13 cellular contexts compared by ENCODE assay signal in genomic region chr17:1004769-1005295, GRCh38. TPM values are rescaled to one million over a fixed set of nuclear protein-coding genes. Genes with fewer than 3 reads are reported as not detected.
DNase-seq lines count a peak whose midpoint lies in the region; ATAC-seq, FAIRE-seq and TF ChIP-seq lines count a peak whose summit lies in the region.
"Had no signal": no experiment of that assay in that cellular context is flagged by ENCODE, and none has a peak within 500 bp of the region (broad histone marks: within the 10 kb centered on the region; RNA-seq: fewer than 3 reads in every experiment).

No MANE protein-coding gene starts in this region.

- ATAC-seq in HepG2, result no peak; the same call in 2 of the 3 replicates
- no peak for ATAC-seq in right lobe of liver
- ATAC-seq in central memory CD8-positive, alpha-beta T cell (replicated peaks; ENCODE audit: extremely low read depth, poor library complexity, severe bottlenecking), result no peak
- no peak for ATAC-seq in GM19035 (IDR thresholded peaks at IDR 0.05; ENCODE audit: unreplicated experiment)
- ATAC-seq in HG02610 (IDR thresholded peaks at IDR 0.05; ENCODE audit: unreplicated experiment), result no peak
- ATAC-seq in CD4-positive, alpha-beta T cell (ENCODE audit: poor library complexity), result no peak

- TF ChIP-seq POLR2A in HepG2 (IDR thresholded peaks at IDR 0.05; ENCODE audit: insufficient read depth in 1 of 2, low read depth in 2 of 2, low read length in 2 of 2) (no peak), right lobe of liver (IDR thresholded peaks at IDR 0.05) (no peak)

- H3K4me3 Mint-ChIP-seq in central memory CD8-positive, alpha-beta T cell, result no peak overlapping the region
- no peak overlapping the region for H3K4me3 Mint-ChIP-seq in nephron
- no peak overlapping the region for H3K4me3 Mint-ChIP-seq in CD4-positive, alpha-beta T cell

- TF ChIP-seq RAD21 in HepG2 (CRISPR knock-in tag; IDR thresholded peaks at IDR 0.05), result no peak

- intact Hi-C loops in HepG2 (cut with micrococcal nuclease; ENCODE audit: unreplicated experiment) (no loop called here), right lobe of liver (cut with DNase I) (no loop called here)
- intact Hi-C loops in CD4-positive, alpha-beta T cell (cut with DNase I, micrococcal nuclease), result no loop called here

- H3K27ac ChIP-seq in HepG2 (ENCODE audit: extremely low read length, insufficient read depth, low read length), result no peak overlapping the region
- no peak overlapping the region for H3K27ac ChIP-seq in right lobe of liver
- H3K27ac ChIP-seq in CD4-positive, alpha-beta T cell (ENCODE audit: low read depth, low read length), result no peak overlapping the region

- H3K27me3 ChIP-seq in HepG2 (ENCODE audit: control insufficient read depth in 1 of 2, insufficient read depth in 2 of 2, low read length in 2 of 2) (no peaks in the 10 kb centered on the region), right lobe of liver (no peaks in the 10 kb centered on the region)
- H3K27me3 ChIP-seq in CD4-positive, alpha-beta T cell (ENCODE audit: control insufficient read depth, insufficient read depth, low read length), result no peaks in the 10 kb centered on the region
- H3K27me3 ChIP-seq: BE2C, suprapubic skin had no signal

- peaks cover 10% of the 10 kb centered on the region for H3K4me1 Mint-ChIP-seq in central memory CD8-positive, alpha-beta T cell
- H3K4me1 Mint-ChIP-seq in nephron, result peaks cover 46% of the 10 kb centered on the region
- H3K4me1 Mint-ChIP-seq in CD4-positive, alpha-beta T cell (ENCODE audit: low read depth), result peaks cover 10% of the 10 kb centered on the region

- no peaks in the 10 kb centered on the region for H3K9me3 Mint-ChIP-seq in central memory CD8-positive, alpha-beta T cell
- H3K9me3 Mint-ChIP-seq in nephron, result no peaks in the 10 kb centered on the region
- no peaks in the 10 kb centered on the region for H3K9me3 Mint-ChIP-seq in CD4-positive, alpha-beta T cell

- H3K4me1 ChIP-seq in HepG2 (ENCODE audit: insufficient read depth, low read length) (peaks cover 25% of the 10 kb centered on the region), right lobe of liver (peaks cover 0 to 30% (median 12%) of the 10 kb centered on the region in 4 donors)
- H3K4me1 ChIP-seq: BE2C had no signal

- H3K4me2 ChIP-seq in HepG2 (ENCODE audit: low read depth, low read length), result no peak overlapping the region

- H2AFZ ChIP-seq in HepG2 (ENCODE audit: low read length), result no peak overlapping the region

- TF ChIP-seq EP300 in HepG2 (IDR thresholded peaks at IDR 0.05; ENCODE audit: low read depth in 2 of 2, low read length in 2 of 2) (no peak), HepG2 (CRISPR knock-in tag; IDR thresholded peaks at IDR 0.05; ENCODE audit: borderline replicate concordance) (no peak)

- WGBS in HepG2 (ENCODE audit: low lambda C conversion rate), result 94% methylated on average over 9 of the region's 13 CpGs
- 65% methylated on average over 8 of the region's 13 CpGs for WGBS in right lobe of liver (ENCODE audit: insufficient coverage, low coverage, low lambda C conversion rate, missing lambda C conversion rate)

- POLR2A ChIA-PET in HepG2 (lab: Yijun Ruan, JAX), result no interaction called here
- POLR2A ChIA-PET in CD4-positive, alpha-beta T cell (lab: Charles Lee), result no interaction called here

- peak overlapping the region; percentile 35 for H3K27ac Mint-ChIP-seq in central memory CD8-positive, alpha-beta T cell (ENCODE audit: low read depth)
- peak overlapping the region; percentile 24 to 95 (median 49) for H3K27ac Mint-ChIP-seq in nephron
- no peak overlapping the region for H3K27ac Mint-ChIP-seq in CD4-positive, alpha-beta T cell

- DNase-seq in HepG2 (ENCODE audit: low spot score) (no peak), right lobe of liver (no peak)
- no peak for DNase-seq in central memory CD8-positive, alpha-beta T cell (ENCODE audit: low spot score in 2 of 2)
- DNase-seq in CD4-positive, alpha-beta T cell, result no peak
- DNase-seq in activated CD8-positive, alpha-beta memory T cell treated with anti-CD3 and anti-CD28 coated beads for 24 hours, result no peak
- DNase-seq: NCI-H187 treated with DMSO at 0.1 percent for 48 hours had no signal

- no peaks in the 10 kb centered on the region for H4K20me1 ChIP-seq in HepG2 (ENCODE audit: insufficient read depth, low read length)

- H3K36me3 ChIP-seq in HepG2 (replicated peaks in 1 of 2; ENCODE audit: control insufficient read depth in 1 of 2, insufficient read depth in 2 of 2, low read length in 2 of 2) (peaks cover 7 to 20% of the 10 kb centered on the region in 2 experiments), right lobe of liver (peaks cover 0 to 17% (median 7%) of the 10 kb centered on the region in 4 donors)

- no peaks in the 10 kb centered on the region for H3K79me2 ChIP-seq in HepG2 (ENCODE audit: insufficient read depth, low read length)

- BruUV-seq in HepG2 (replicated peaks; lab: Mats Ljungman, UMichigan), result no TSS peak

- no peaks in the 10 kb centered on the region for H3K9me3 ChIP-seq in HepG2 (ENCODE audit: low read length)
- no peaks in the 10 kb centered on the region for H3K9me3 ChIP-seq in right lobe of liver
- no peaks in the 10 kb centered on the region for H3K9me3 ChIP-seq in CD4-positive, alpha-beta T cell (ENCODE audit: control insufficient read depth, low read length)
- H3K9me3 ChIP-seq: BE2C, suprapubic skin had no signal

- CTCF ChIA-PET in HepG2 (lab: Yijun Ruan, JAX; ENCODE audit: low intra/inter-chr PET ratio, low total read pairs), result no interaction called here
- CTCF ChIA-PET in CD4-positive, alpha-beta T cell (lab: Charles Lee), result interaction anchor here (2.0 kb wide), 1 partner anchor 8 kb away, joined by 6 read pairs; the partner anchor contains the start of gene TIMM22

- TF ChIP-seq CTCF in HepG2 (CRISPR knock-in tag; IDR thresholded peaks at IDR 0.05) (no peak), right lobe of liver (IDR thresholded peaks at IDR 0.05) (no peak), nephron (IDR thresholded peaks at IDR 0.05; ENCODE audit: unreplicated experiment in 3 of 3) (no peak)
- TF ChIP-seq CTCF in CD4-positive, alpha-beta T cell (IDR thresholded peaks at IDR 0.05), result no peak

- no peak for FAIRE-seq in HepG2 (lab: Jason Lieb, UNC)
- FAIRE-seq: H54, keratinocyte had no signal

- no peak overlapping the region for H3K4me3 ChIP-seq in HepG2 (replicated peaks in 1 of 3; ENCODE audit: insufficient read depth in 1 of 3, low read depth in 2 of 3, low read length in 3 of 3)
- H3K4me3 ChIP-seq in right lobe of liver, result no peak overlapping the region
- H3K4me3 ChIP-seq: suprapubic skin had no signal

- H3K27me3 Mint-ChIP-seq in central memory CD8-positive, alpha-beta T cell, result no peaks in the 10 kb centered on the region
- no peaks in the 10 kb centered on the region for H3K27me3 Mint-ChIP-seq in nephron (ENCODE audit: low read depth)
- H3K27me3 Mint-ChIP-seq in CD4-positive, alpha-beta T cell, result no peaks in the 10 kb centered on the region

- H3K36me3 Mint-ChIP-seq in central memory CD8-positive, alpha-beta T cell (ENCODE audit: insufficient read depth), result peaks cover 38% of the 10 kb centered on the region
- peaks cover 47% of the 10 kb centered on the region for H3K36me3 Mint-ChIP-seq in nephron (ENCODE audit: low read depth)
- peaks cover 66% of the 10 kb centered on the region for H3K36me3 Mint-ChIP-seq in CD4-positive, alpha-beta T cell (ENCODE audit: low read depth)

- in situ Hi-C loops in HepG2 (cut with HindIII; ENCODE audit: extremely low pct_ligation_motif_present, low pct_unique_long_range_greater_than_20kb), result no loop called here

- no peak overlapping the region for H3K9ac ChIP-seq in HepG2 (ENCODE audit: insufficient read depth, low read depth, low read length)

RNA-seq across cellular contexts. Expression of gene TIMM22, which starts 7.9 kb away (rescaled TPM):
- total RNA-seq in HepG2 (2016; rRNA removed; fragmentation: Illumina TruSeq; extraction: Trizol) (15.5 and 16.3 TPM in 2 replicates), right lobe of liver (1 to 10 TPM; 3.9 to 6.5 (median 4.1) TPM)
- 4.9 and 5.4 TPM in 2 replicates for total RNA-seq in HepG2 (2016; cell fraction: cytosol; rRNA removed; fragmentation: Illumina TruSeq; extraction: Trizol; ENCODE audit: low read depth)
- 15.6 and 15.9 TPM in 2 replicates for total RNA-seq in HepG2 (2016; cell fraction: insoluble cytoplasmic fraction; rRNA removed; fragmentation: Illumina TruSeq; extraction: Trizol)
- 11.2 and 11.4 TPM in 2 replicates for total RNA-seq in HepG2 (2016; cell fraction: membrane; rRNA removed; fragmentation: Illumina TruSeq; extraction: Trizol)
- 10.4 and 11.1 TPM in 2 replicates for total RNA-seq in HepG2 (2016; cell fraction: nucleus; rRNA removed; fragmentation: Illumina TruSeq; extraction: Trizol)
- 5.9 and 6.2 TPM in 2 replicates for polyA plus RNA-seq in HepG2 (2011; rRNA removed)
- polyA plus RNA-seq in HepG2 (2011; cell fraction: cytosol; rRNA removed), result 7.1 and 7.6 TPM in 2 replicates
- polyA plus RNA-seq in HepG2 (2011; cell fraction: nucleus; rRNA removed), result 6.4 and 7.1 TPM in 2 replicates
- 6.3 and 7.0 TPM in 2 replicates for polyA plus RNA-seq in HepG2 (2012)
- polyA plus RNA-seq in HepG2 (2016; cell fraction: cytosol; fragmentation: Illumina TruSeq; extraction: Trizol; ENCODE audit: low read depth), result 4.7 and 4.8 TPM in 2 replicates
- 15.5 and 17.0 TPM in 2 replicates for polyA plus RNA-seq in HepG2 (2016; cell fraction: insoluble cytoplasmic fraction; fragmentation: Illumina TruSeq; extraction: Trizol; ENCODE audit: low read depth)
- 8.7 and 9.5 TPM in 2 replicates for polyA plus RNA-seq in HepG2 (2016; cell fraction: membrane; fragmentation: Illumina TruSeq; extraction: Trizol; ENCODE audit: low read depth)
- 13.9 and 14.1 TPM in 2 replicates for polyA plus RNA-seq in HepG2 (2016; cell fraction: nucleus; fragmentation: Illumina TruSeq; extraction: Trizol; ENCODE audit: insufficient read depth, low read depth)
- 13.7 and 22.2 TPM in 2 replicates for polyA minus RNA-seq in HepG2 (2011; rRNA and poly(A)+ RNA removed; ENCODE audit: low replicate concordance)
- polyA minus RNA-seq in HepG2 (2011; cell fraction: cytosol; rRNA and poly(A)+ RNA removed), result 4.3 and 4.9 TPM in 2 replicates
- polyA minus RNA-seq in HepG2 (2011; cell fraction: nucleus; rRNA and poly(A)+ RNA removed), result 19.9 and 20.0 TPM in 2 replicates
- 10 to 100 TPM; 10.2 to 10.9 TPM for total RNA-seq in CD4-positive, alpha-beta T cell

RNA-seq across cellular contexts. Expression of gene NXN, which starts 25.3 kb away (rescaled TPM):
- total RNA-seq in HepG2 (2016; rRNA removed; fragmentation: Illumina TruSeq; extraction: Trizol) (21.3 and 22.2 TPM in 2 replicates), right lobe of liver (1 to 10 TPM; 2.7 to 9.5 (median 8.0) TPM)
- 13.3 and 13.9 TPM in 2 replicates for total RNA-seq in HepG2 (2016; cell fraction: cytosol; rRNA removed; fragmentation: Illumina TruSeq; extraction: Trizol; ENCODE audit: low read depth)
- total RNA-seq in HepG2 (2016; cell fraction: insoluble cytoplasmic fraction; rRNA removed; fragmentation: Illumina TruSeq; extraction: Trizol), result 16.8 and 27.5 TPM in 2 replicates
- 21.1 and 21.3 TPM in 2 replicates for total RNA-seq in HepG2 (2016; cell fraction: membrane; rRNA removed; fragmentation: Illumina TruSeq; extraction: Trizol)
- total RNA-seq in HepG2 (2016; cell fraction: nucleus; rRNA removed; fragmentation: Illumina TruSeq; extraction: Trizol), result 15.4 and 15.6 TPM in 2 replicates
- 22.3 and 24.3 TPM in 2 replicates for polyA plus RNA-seq in HepG2 (2011; rRNA removed)
- 21.0 and 28.9 TPM in 2 replicates for polyA plus RNA-seq in HepG2 (2011; cell fraction: cytosol; rRNA removed)
- polyA plus RNA-seq in HepG2 (2011; cell fraction: nucleus; rRNA removed), result 17.8 and 20.8 TPM in 2 replicates
- polyA plus RNA-seq in HepG2 (2012), result 14.8 and 16.8 TPM in 2 replicates
- polyA plus RNA-seq in HepG2 (2016; cell fraction: cytosol; fragmentation: Illumina TruSeq; extraction: Trizol; ENCODE audit: low read depth), result 11.0 and 11.8 TPM in 2 replicates
- 23.0 and 33.6 TPM in 2 replicates for polyA plus RNA-seq in HepG2 (2016; cell fraction: insoluble cytoplasmic fraction; fragmentation: Illumina TruSeq; extraction: Trizol; ENCODE audit: low read depth)
- polyA plus RNA-seq in HepG2 (2016; cell fraction: membrane; fragmentation: Illumina TruSeq; extraction: Trizol; ENCODE audit: low read depth), result 21.3 and 21.9 TPM in 2 replicates
- polyA plus RNA-seq in HepG2 (2016; cell fraction: nucleus; fragmentation: Illumina TruSeq; extraction: Trizol; ENCODE audit: insufficient read depth, low read depth), result 24.4 and 29.9 TPM in 2 replicates
- 9.8 and 67.1 TPM in 2 replicates for polyA minus RNA-seq in HepG2 (2011; rRNA and poly(A)+ RNA removed; ENCODE audit: low replicate concordance)
- polyA minus RNA-seq in HepG2 (2011; cell fraction: cytosol; rRNA and poly(A)+ RNA removed), result 23.8 and 25.1 TPM in 2 replicates
- polyA minus RNA-seq in HepG2 (2011; cell fraction: nucleus; rRNA and poly(A)+ RNA removed), result 16.8 and 18.4 TPM in 2 replicates
- total RNA-seq in CD4-positive, alpha-beta T cell, result under 1 TPM; 0.80 to 0.98 TPM
